ENCODE assay signal across 19 cellular contexts in the genomic region with DNA sequence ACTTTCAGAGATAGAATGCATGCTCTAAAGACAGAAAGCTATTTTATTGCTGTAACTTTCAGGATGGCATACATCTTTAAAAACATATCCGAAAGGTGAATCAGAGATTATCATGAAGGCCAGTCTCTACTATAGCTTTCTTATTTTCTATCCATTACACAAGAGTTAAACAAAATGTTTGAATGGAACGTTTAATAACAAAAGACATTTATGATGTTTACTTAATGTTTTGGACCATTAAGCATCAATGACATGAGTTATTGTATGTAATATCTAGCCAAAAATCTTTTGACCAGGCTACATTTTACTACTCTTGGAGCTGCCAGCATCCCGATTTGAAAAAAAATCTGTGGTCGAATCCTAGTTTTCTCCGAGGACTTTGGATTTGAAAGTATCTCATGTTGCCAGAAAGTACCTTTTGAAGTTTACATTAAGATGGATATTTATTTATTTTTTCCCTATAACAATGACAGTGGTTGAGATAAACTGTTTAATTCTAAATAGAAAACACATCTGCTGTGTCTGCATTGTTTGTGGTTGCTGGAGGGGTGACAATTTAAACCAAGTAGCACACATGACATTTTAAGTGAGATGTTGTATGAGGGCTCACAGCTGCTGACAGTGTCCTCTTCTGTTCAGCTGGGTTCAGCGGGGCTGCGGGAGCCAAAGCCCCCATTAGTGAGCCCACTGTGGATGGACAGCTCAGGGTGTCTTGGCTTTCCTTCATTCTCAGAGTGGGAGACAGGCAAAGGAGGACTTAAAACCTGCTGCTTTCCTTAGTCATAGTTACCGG.
DNase-seq lines count a peak whose midpoint lies in the region; ATAC-seq and TF ChIP-seq lines count a peak whose summit lies in the region.
"Had no signal": no experiment of that assay in that cellular context is flagged by ENCODE, and none has a peak within 500 bp of the region (broad histone marks: within the 10 kb centered on the region; RNA-seq: fewer than 3 reads in every experiment).

No MANE protein-coding gene starts in this region.

- no peak for ATAC-seq in HG03378 (IDR thresholded peaks at IDR 0.05; ENCODE audit: unreplicated experiment)
- ATAC-seq: activated CD8-positive, alpha-beta T cell treated with anti-CD3 and anti-CD28 coated beads for 36 hours; effector memory CD8-positive, alpha-beta T cell; SK-N-SH treated with all-trans-retinoic acid at 6 μM for 48 hours had no signal

- TF ChIP-seq EP300 in sigmoid colon (IDR thresholded peaks at IDR 0.05): no peak

- H3K9me3 ChIP-seq in MG63 (no peaks in the 10 kb centered on the region), sigmoid colon (no peaks in the 10 kb centered on the region), thyroid gland (no peaks in the 10 kb centered on the region)

- H3K4me3 ChIP-seq in MG63 (no peak overlapping the region), fibroblast of the aortic adventitia (ENCODE audit: low read depth, low read length) (no peak overlapping the region), sigmoid colon (no peak overlapping the region), thyroid gland (replicated peaks in 1 of 3) (no peak overlapping the region)

- TF ChIP-seq POLR2A in sigmoid colon (IDR thresholded peaks at IDR 0.05): no peak
- no peak for TF ChIP-seq POLR2A in thyroid gland (IDR thresholded peaks at IDR 0.05)

- H3K36me3 ChIP-seq in MG63 (no peaks in the 10 kb centered on the region), sigmoid colon (no peaks in the 10 kb centered on the region), thyroid gland (no peaks in the 10 kb centered on the region)

- 65 to 67% methylated on average over 8 of the region's 8 CpGs for WGBS in sigmoid colon, 2 donors
- 77 to 83% methylated on average over 8 of the region's 8 CpGs for WGBS in thyroid gland, 2 donors

- H3K27ac ChIP-seq in sigmoid colon: peak overlapping the region in 2 of 4 donors; percentile 29 to 34
- no peak overlapping the region for H3K27ac ChIP-seq in thyroid gland

- DNase-seq in EL (peak; percentile 41), MG63 (peak; percentile 67), fibroblast of the aortic adventitia (ENCODE audit: low read depth) (peak; percentile 73), sigmoid colon (peak; percentile 68), thyroid gland (no peak), NK-92 (lab: John Stamatoyannopoulos, UW; ENCODE audit: unreplicated experiment) (no peak), glomerular visceral epithelial cell (ENCODE audit: extremely low spot score) (no peak)
- DNase-seq: activated CD8-positive, alpha-beta T cell treated with anti-CD3 and anti-CD28 coated beads for 36 hours; activated naive CD4-positive, alpha-beta T cell treated with anti-CD3 and anti-CD28 coated beads, Interleukin-2, amount 10 ng/mL, durations not matched to agents 7 days and 5 days; activated T-cell treated with anti-CD3 and anti-CD28 coated beads, Interleukin-2, amount 50 U/mL, for 48 hours; effector memory CD8-positive, alpha-beta T cell; H7; midbrain; MM.1S; NCI-H187; NCI-H345; RPMI8226 had no signal

- H3K4me1 ChIP-seq in sigmoid colon (peaks cover 0 to 11% (median 5%) of the 10 kb centered on the region in 4 donors), thyroid gland (no peaks in the 10 kb centered on the region)

- no peaks in the 10 kb centered on the region for H3K27me3 ChIP-seq in MG63
- no peaks in the 10 kb centered on the region for H3K27me3 ChIP-seq in sigmoid colon
- no peaks in the 10 kb centered on the region for H3K27me3 ChIP-seq in thyroid gland

- intact Hi-C loops in sigmoid colon (cut with DNase I) (no loop called here), thyroid gland (cut with DNase I) (no loop called here)

- TF ChIP-seq CTCF in fibroblast of the aortic adventitia (IDR thresholded peaks at IDR 0.05; ENCODE audit: insufficient read depth, low read length) (no peak), sigmoid colon (IDR thresholded peaks at IDR 0.05) (no peak), thyroid gland (IDR thresholded peaks at IDR 0.05) (no peak)

Comparison
In these comparisons a context has a peak if more than half of its experiments do, and no peak if none do; other contexts are left out.
1. DNase-seq: peak in EL (single experiment), MG63 (single experiment), fibroblast of the aortic adventitia (single experiment) and sigmoid colon (single experiment); none in thyroid gland (0 of 2), NK-92 (single experiment) and glomerular visceral epithelial cell (single experiment).